ENCODE assay signal across 15 cellular contexts in the genomic region with DNA sequence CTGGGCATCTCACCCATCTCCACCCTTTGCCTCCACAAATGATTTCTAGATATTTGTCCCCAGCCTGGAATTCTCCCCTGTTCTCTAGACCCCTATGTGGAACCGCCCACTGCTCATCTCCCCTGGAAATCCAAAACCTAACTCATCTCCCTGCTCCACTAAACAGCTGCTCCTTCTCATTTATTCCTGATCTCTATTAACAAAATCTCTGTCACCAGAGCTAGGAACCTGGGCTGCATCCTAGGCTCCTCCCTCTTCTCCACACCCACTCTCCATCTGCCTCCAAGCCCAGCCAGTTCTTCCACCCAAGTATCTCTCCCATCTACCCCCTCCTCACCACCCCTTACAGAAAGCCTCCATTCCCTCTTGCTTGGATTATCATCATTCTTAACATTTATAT. TPM values are rescaled to one million over a fixed set of nuclear protein-coding genes. Genes with fewer than 3 reads are reported as not detected.
DNase-seq lines count a peak whose midpoint lies in the region; ATAC-seq, FAIRE-seq and TF ChIP-seq lines count a peak whose summit lies in the region.
"Had no signal": no experiment of that assay in that cellular context is flagged by ENCODE, and none has a peak within 500 bp of the region (broad histone marks: within the 10 kb centered on the region; RNA-seq: fewer than 3 reads in every experiment).

No MANE protein-coding gene starts in this region.

- no peaks in the 10 kb centered on the region for H3K4me1 Mint-ChIP-seq in activated CD4-positive, alpha-beta T cell treated with anti-CD3 and anti-CD28 coated beads, Interleukin-2, amount 10 ng/mL, durations not matched to agents 7 days and 5 days

- ATAC-seq in HepG2 (peak; percentile 6; the same call in 1 of the 3 replicates), thoracic aorta (ENCODE audit: insufficient number of reproducible peaks, low FRiP score, low read depth) (no peak), GM19452 (IDR thresholded peaks at IDR 0.05; ENCODE audit: unreplicated experiment) (no peak), HG03196 (IDR thresholded peaks at IDR 0.05; ENCODE audit: unreplicated experiment) (no peak)

- H3K9me2 ChIP-seq in PC-9 (ENCODE audit: insufficient read depth): no peaks in the 10 kb centered on the region

- CTCF ChIA-PET in PC-9 (lab: Charles Lee) (no interaction called here), HepG2 (lab: Yijun Ruan, JAX; ENCODE audit: low intra/inter-chr PET ratio, low total read pairs) (no interaction called here)
- CTCF ChIA-PET in activated CD4-positive, alpha-beta T cell treated with anti-CD3 and anti-CD28 coated beads, Interleukin-2, amount 10 ng/mL, durations not matched to agents 7 days and 5 days (lab: Charles Lee): no interaction called here

- H2AFZ ChIP-seq in PC-9: no peak overlapping the region
- no peak overlapping the region for H2AFZ ChIP-seq in HepG2 (ENCODE audit: low read length)

- H4K20me1 ChIP-seq in PC-9 (ENCODE audit: insufficient read depth) (0 out of 2 replicates have a peak, but pooled peaks cover 4% of the 10 kb centered on the region), HepG2 (ENCODE audit: insufficient read depth, low read length) (no peaks in the 10 kb centered on the region)

- H3K9me3 Mint-ChIP-seq in activated CD4-positive, alpha-beta T cell treated with anti-CD3 and anti-CD28 coated beads, Interleukin-2, amount 10 ng/mL, durations not matched to agents 7 days and 5 days: no peaks in the 10 kb centered on the region
- H3K9me3 Mint-ChIP-seq: activated naive CD4-positive, alpha-beta T cell treated with anti-CD3 and anti-CD28 coated beads for 36 hours; HFFc6 had no signal

- H3K27me3 Mint-ChIP-seq in activated CD4-positive, alpha-beta T cell treated with anti-CD3 and anti-CD28 coated beads, Interleukin-2, amount 10 ng/mL, durations not matched to agents 7 days and 5 days: no peaks in the 10 kb centered on the region

- peak overlapping the region; percentile 36; the same call in 1 of the 2 replicates for H3K4me2 ChIP-seq in PC-9
- peak overlapping the region; percentile 5; the same call in 1 of the 2 replicates for H3K4me2 ChIP-seq in HepG2 (ENCODE audit: low read depth, low read length)

- peaks cover 20% of the 10 kb centered on the region for H3K27me3 ChIP-seq in PC-9 (ENCODE audit: insufficient read depth, low read depth)
- H3K27me3 ChIP-seq in HepG2 (ENCODE audit: control insufficient read depth in 1 of 2, insufficient read depth in 2 of 2, low read length in 2 of 2): peaks cover 0 to 29% of the 10 kb centered on the region in 2 experiments; a peak in 2 of 5 replicates
- H3K27me3 ChIP-seq in thoracic aorta (replicated peaks; ENCODE audit: insufficient read depth): no peaks in the 10 kb centered on the region
- H3K27me3 ChIP-seq: left lung had no signal

- TF ChIP-seq EP300 in HepG2 (IDR thresholded peaks at IDR 0.05; ENCODE audit: low read depth in 2 of 2, low read length in 2 of 2): no peak
- no peak for TF ChIP-seq EP300 in HepG2 (CRISPR knock-in tag; IDR thresholded peaks at IDR 0.05; ENCODE audit: borderline replicate concordance)

- H3K36me3 Mint-ChIP-seq in activated CD4-positive, alpha-beta T cell treated with anti-CD3 and anti-CD28 coated beads, Interleukin-2, amount 10 ng/mL, durations not matched to agents 7 days and 5 days (ENCODE audit: low read depth): no peaks in the 10 kb centered on the region

- TF ChIP-seq CTCF in PC-9 (conservative IDR thresholded peaks at IDR 0.05) (no peak), HepG2 (CRISPR knock-in tag; IDR thresholded peaks at IDR 0.05) (no peak), thoracic aorta (IDR thresholded peaks at IDR 0.05) (no peak)

- DNase-seq in NCI-H345 (lab: John Stamatoyannopoulos, UW) (peak; percentile 22), NCI-H345 treated with DMSO at 0.1 percent for 48 hours (lab: John Stamatoyannopoulos, UW; ENCODE audit: unreplicated experiment) (no peak), PC-9 (no peak), HepG2 (ENCODE audit: low spot score) (no peak), thoracic aorta (ENCODE audit: low spot score) (no peak)
- no peak for DNase-seq in activated CD4-positive, alpha-beta T cell treated with anti-CD3 and anti-CD28 coated beads, Interleukin-2, amount 10 ng/mL, durations not matched to agents 7 days and 5 days
- DNase-seq: ACHN; activated naive CD4-positive, alpha-beta T cell treated with anti-CD3 and anti-CD28 coated beads for 36 hours; HFFc6; left lung; NCI-H774; SIG-M5 had no signal

- in situ Hi-C loops in HepG2 (cut with HindIII; ENCODE audit: extremely low pct_ligation_motif_present, low pct_unique_long_range_greater_than_20kb): no loop called here

- H3K4me3 Mint-ChIP-seq in activated CD4-positive, alpha-beta T cell treated with anti-CD3 and anti-CD28 coated beads, Interleukin-2, amount 10 ng/mL, durations not matched to agents 7 days and 5 days: no peak overlapping the region
- H3K4me3 Mint-ChIP-seq: activated naive CD4-positive, alpha-beta T cell treated with anti-CD3 and anti-CD28 coated beads for 36 hours; HFFc6 had no signal

- H3K9me3 ChIP-seq in PC-9 (ENCODE audit: insufficient read depth, low read depth) (no peaks in the 10 kb centered on the region), HepG2 (ENCODE audit: low read length) (no peaks in the 10 kb centered on the region), thoracic aorta (no peaks in the 10 kb centered on the region)
- H3K9me3 ChIP-seq: left lung had no signal

- no peak for FAIRE-seq in HepG2 (lab: Jason Lieb, UNC)
- FAIRE-seq: TTC549 had no signal

- intact Hi-C loops in PC-9 (cut with micrococcal nuclease; ENCODE audit: unreplicated experiment) (loop anchor here (2.0 to 5.0 kb wide), 2 partner anchors 20 to 36 kb away; no protein-coding TSS in a partner anchor), HepG2 (cut with micrococcal nuclease; ENCODE audit: unreplicated experiment) (no loop called here)

- no peak for TF ChIP-seq RAD21 in HepG2 (CRISPR knock-in tag; IDR thresholded peaks at IDR 0.05)

- no TSS peak for BruUV-seq in PC-9 (replicated peaks; lab: Mats Ljungman, UMichigan)
- no TSS peak for BruUV-seq in HepG2 (replicated peaks; lab: Mats Ljungman, UMichigan)

- peaks cover 28% of the 10 kb centered on the region; the same call in 1 of the 2 replicates for H3F3A ChIP-seq in PC-9 (ENCODE audit: insufficient read depth, low read depth)

- 74% methylated on average over 1 of the region's 1 CpG for WGBS in HepG2 (ENCODE audit: low lambda C conversion rate)

- TF ChIP-seq POLR2A in HepG2 (IDR thresholded peaks at IDR 0.05; ENCODE audit: insufficient read depth in 1 of 2, low read depth in 2 of 2, low read length in 2 of 2): no peak

- peaks cover 42% of the 10 kb centered on the region for H3K4me1 ChIP-seq in PC-9 (replicated peaks; ENCODE audit: insufficient read depth)
- H3K4me1 ChIP-seq in HepG2 (ENCODE audit: insufficient read depth, low read length): peaks cover 51% of the 10 kb centered on the region
- peaks cover 75 to 93% of the 10 kb centered on the region in 2 donors for H3K4me1 ChIP-seq in thoracic aorta (ENCODE audit: control insufficient read depth in 1 of 2, low read depth in 2 of 2)

- H3K36me3 ChIP-seq in PC-9 (ENCODE audit: low read depth) (no peaks in the 10 kb centered on the region), HepG2 (replicated peaks in 1 of 2; ENCODE audit: control insufficient read depth in 1 of 2, insufficient read depth in 2 of 2, low read length in 2 of 2) (no peaks in the 10 kb centered on the region), thoracic aorta (no peaks in the 10 kb centered on the region)
- H3K36me3 ChIP-seq: left lung had no signal

- H3K4me3 ChIP-seq in PC-9: no peak overlapping the region
- no peak overlapping the region for H3K4me3 ChIP-seq in HepG2 (replicated peaks in 1 of 3; ENCODE audit: insufficient read depth in 1 of 3, low read depth in 2 of 3, low read length in 3 of 3)
- H3K4me3 ChIP-seq in thoracic aorta: no peak overlapping the region
- H3K4me3 ChIP-seq: left lung had no signal

- H3K27ac ChIP-seq in PC-9: no peak overlapping the region
- H3K27ac ChIP-seq in HepG2 (ENCODE audit: extremely low read length, insufficient read depth, low read length): no peak overlapping the region
- H3K27ac ChIP-seq in thoracic aorta: peak overlapping the region; percentile 96 to 99

- POLR2A ChIA-PET in PC-9 (lab: Charles Lee; ENCODE audit: unreplicated experiment) (no interaction called here), HepG2 (lab: Yijun Ruan, JAX) (no interaction called here)
- POLR2A ChIA-PET in activated CD4-positive, alpha-beta T cell treated with anti-CD3 and anti-CD28 coated beads, Interleukin-2, amount 10 ng/mL, durations not matched to agents 7 days and 5 days (lab: Charles Lee): no interaction called here

- no peak overlapping the region for H3K9ac ChIP-seq in HepG2 (ENCODE audit: insufficient read depth, low read depth, low read length)

- H3K27ac Mint-ChIP-seq in activated CD4-positive, alpha-beta T cell treated with anti-CD3 and anti-CD28 coated beads, Interleukin-2, amount 10 ng/mL, durations not matched to agents 7 days and 5 days: no peak overlapping the region
- H3K27ac Mint-ChIP-seq: activated naive CD4-positive, alpha-beta T cell treated with anti-CD3 and anti-CD28 coated beads for 36 hours had no signal

- no peaks in the 10 kb centered on the region for H3K79me2 ChIP-seq in PC-9 (ENCODE audit: low read depth)
- no peaks in the 10 kb centered on the region for H3K79me2 ChIP-seq in HepG2 (ENCODE audit: insufficient read depth, low read length)

RNA-seq across cellular contexts. Expression of a gene that starts 24.0 kb away (rescaled TPM):
- 1.8 and 2.0 TPM in 2 replicates for total RNA-seq in PC-9 (2021)
- total RNA-seq in HepG2 (2016; rRNA removed; fragmentation: Illumina TruSeq; extraction: Trizol): 0.09 and 0.22 TPM in 2 replicates
- total RNA-seq in HepG2 (2016; cell fraction: cytosol; rRNA removed; fragmentation: Illumina TruSeq; extraction: Trizol; ENCODE audit: low read depth): under 0.01 TPM in 1 of 2 replicates, not detected in the other
- total RNA-seq in HepG2 (2016; cell fraction: insoluble cytoplasmic fraction; rRNA removed; fragmentation: Illumina TruSeq; extraction: Trizol): 0.04 and 0.09 TPM in 2 replicates
- 0.10 and 0.12 TPM in 2 replicates for total RNA-seq in HepG2 (2016; cell fraction: membrane; rRNA removed; fragmentation: Illumina TruSeq; extraction: Trizol)
- 0.16 and 0.25 TPM in 2 replicates for total RNA-seq in HepG2 (2016; cell fraction: nucleus; rRNA removed; fragmentation: Illumina TruSeq; extraction: Trizol)
- polyA plus RNA-seq in HepG2 (2011; rRNA removed): 0.05 and 0.30 TPM in 2 replicates
- 0.04 and 0.07 TPM in 2 replicates for polyA plus RNA-seq in HepG2 (2011; cell fraction: cytosol; rRNA removed)
- polyA plus RNA-seq in HepG2 (2011; cell fraction: nucleus; rRNA removed): 0.33 and 0.42 TPM in 2 replicates
- polyA plus RNA-seq in HepG2 (2012): 0.07 and 0.19 TPM in 2 replicates
- 0.02 and 0.03 TPM in 2 replicates for polyA plus RNA-seq in HepG2 (2016; cell fraction: cytosol; fragmentation: Illumina TruSeq; extraction: Trizol; ENCODE audit: low read depth)
- 0.15 and 0.20 TPM in 2 replicates for polyA plus RNA-seq in HepG2 (2016; cell fraction: insoluble cytoplasmic fraction; fragmentation: Illumina TruSeq; extraction: Trizol; ENCODE audit: low read depth)
- polyA plus RNA-seq in HepG2 (2016; cell fraction: membrane; fragmentation: Illumina TruSeq; extraction: Trizol; ENCODE audit: low read depth): 0.03 and 0.05 TPM in 2 replicates
- polyA plus RNA-seq in HepG2 (2016; cell fraction: nucleus; fragmentation: Illumina TruSeq; extraction: Trizol; ENCODE audit: insufficient read depth, low read depth): 0.30 and 0.49 TPM in 2 replicates
- polyA minus RNA-seq in HepG2 (2011; rRNA and poly(A)+ RNA removed; ENCODE audit: low replicate concordance): 0.46 and 18.5 TPM in 2 replicates
- 0.30 and 0.70 TPM in 2 replicates for polyA minus RNA-seq in HepG2 (2011; cell fraction: cytosol; rRNA and poly(A)+ RNA removed)
- 0.39 and 0.62 TPM in 2 replicates for polyA minus RNA-seq in HepG2 (2011; cell fraction: nucleus; rRNA and poly(A)+ RNA removed)
- total RNA-seq in thoracic aorta: 100 to 1,000 TPM; 191 to 226 TPM
- total RNA-seq in activated CD4-positive, alpha-beta T cell treated with anti-CD3 and anti-CD28 coated beads, Interleukin-2, amount 10 ng/mL, durations not matched to agents 7 days and 5 days: under 1 TPM; 0.05 to 0.08 TPM

RNA-seq across cellular contexts. Expression of a gene that starts 44.5 kb away (rescaled TPM):
- total RNA-seq in PC-9 (2021) (0.25 TPM in 1 of 2 replicates, not detected in the other), HepG2 (2016; rRNA removed; fragmentation: Illumina TruSeq; extraction: Trizol) (not detected in 2 replicates), thoracic aorta (1 to 10 TPM in 1 of 2 donors, under 1 TPM in 1; 0.81 to 2.8 TPM)
- total RNA-seq in HepG2 (2016; cell fraction: cytosol; rRNA removed; fragmentation: Illumina TruSeq; extraction: Trizol; ENCODE audit: low read depth): not detected in 2 replicates
- total RNA-seq in HepG2 (2016; cell fraction: insoluble cytoplasmic fraction; rRNA removed; fragmentation: Illumina TruSeq; extraction: Trizol): not detected in 2 replicates
- total RNA-seq in HepG2 (2016; cell fraction: membrane; rRNA removed; fragmentation: Illumina TruSeq; extraction: Trizol): not detected in 2 replicates
- total RNA-seq in HepG2 (2016; cell fraction: nucleus; rRNA removed; fragmentation: Illumina TruSeq; extraction: Trizol): not detected in 2 replicates
- 0.05 TPM in 1 of 2 replicates, not detected in the other for polyA plus RNA-seq in HepG2 (2011; rRNA removed)
- not detected in 2 replicates for polyA plus RNA-seq in HepG2 (2011; cell fraction: cytosol; rRNA removed)
- polyA plus RNA-seq in HepG2 (2011; cell fraction: nucleus; rRNA removed): not detected in 2 replicates
- 0.05 TPM in 1 of 2 replicates, not detected in the other for polyA plus RNA-seq in HepG2 (2012)
- not detected in 2 replicates for polyA plus RNA-seq in HepG2 (2016; cell fraction: cytosol; fragmentation: Illumina TruSeq; extraction: Trizol; ENCODE audit: low read depth)
- polyA plus RNA-seq in HepG2 (2016; cell fraction: insoluble cytoplasmic fraction; fragmentation: Illumina TruSeq; extraction: Trizol; ENCODE audit: low read depth): not detected in 2 replicates
- not detected in 2 replicates for polyA plus RNA-seq in HepG2 (2016; cell fraction: membrane; fragmentation: Illumina TruSeq; extraction: Trizol; ENCODE audit: low read depth)
- not detected in 2 replicates for polyA plus RNA-seq in HepG2 (2016; cell fraction: nucleus; fragmentation: Illumina TruSeq; extraction: Trizol; ENCODE audit: insufficient read depth, low read depth)
- 0.05 TPM in 1 of 2 replicates, not detected in the other for polyA minus RNA-seq in HepG2 (2011; rRNA and poly(A)+ RNA removed; ENCODE audit: low replicate concordance)
- polyA minus RNA-seq in HepG2 (2011; cell fraction: cytosol; rRNA and poly(A)+ RNA removed): not detected in 2 replicates
- not detected in 2 replicates for polyA minus RNA-seq in HepG2 (2011; cell fraction: nucleus; rRNA and poly(A)+ RNA removed)
- total RNA-seq in activated CD4-positive, alpha-beta T cell treated with anti-CD3 and anti-CD28 coated beads, Interleukin-2, amount 10 ng/mL, durations not matched to agents 7 days and 5 days: under 1 TPM in 1 of 2 experiments, not detected in 1; 0.05 TPM

Comparison
In these comparisons a context has a peak if more than half of its experiments do, and no peak if none do; other contexts are left out.
1. H3K27ac ChIP-seq: peak in thoracic aorta (2 of 2); none in PC-9 (single experiment) and HepG2 (single experiment).
2. RNA of a gene that starts 24.0 kb away (total RNA-seq): 191 to 226 TPM in thoracic aorta; 1.8 to 2.0 TPM in PC-9, under 0.01 to 0.25 TPM in HepG2 and 0.05 to 0.08 TPM in activated CD4-positive, alpha-beta T cell treated with anti-CD3 and anti-CD28 coated beads, Interleukin-2, amount 10 ng/mL, durations not matched to agents 7 days and 5 days; every median in the first group is over 10 times any median in the second.